11 cellular contexts compared by ENCODE assay signal in genomic region chr3:71537211-71537611, GRCh38. TPM values are rescaled to one million over a fixed set of nuclear protein-coding genes. Genes with fewer than 3 reads are reported as not detected.
DNase-seq lines count a peak whose midpoint lies in the region; ATAC-seq, FAIRE-seq and TF ChIP-seq lines count a peak whose summit lies in the region.
"Had no signal": no experiment of that assay in that cellular context is flagged by ENCODE, and none has a peak within 500 bp of the region (broad histone marks: within the 10 kb centered on the region; RNA-seq: fewer than 3 reads in every experiment).

No MANE protein-coding gene starts in this region.

- FAIRE-seq in K562 (lab: Jason Lieb, UNC) (no peak), keratinocyte (lab: Jason Lieb, UNC) (peak; percentile 87)
- FAIRE-seq: GM12878 had no signal

- H3K9me1 ChIP-seq in K562 (ENCODE audit: control insufficient read depth, insufficient read depth, low read length), result no peaks in the 10 kb centered on the region
- no peaks in the 10 kb centered on the region for H3K9me1 ChIP-seq in keratinocyte (ENCODE audit: control insufficient read depth, extremely low read depth, insufficient read depth, low read length)

- no peak overlapping the region for H3K27ac ChIP-seq in heart right ventricle
- H3K27ac ChIP-seq in right atrium auricular region, result no peak overlapping the region
- H3K27ac ChIP-seq in K562 (ENCODE audit: extremely low read depth, low read depth, low read length), result no peak overlapping the region
- H3K27ac ChIP-seq in keratinocyte (ENCODE audit: control insufficient read depth, insufficient read depth, low read length), result peak overlapping the region; percentile 23
- no peak overlapping the region for H3K27ac ChIP-seq in upper lobe of right lung

- H4K20me1 ChIP-seq in K562 (replicated peaks; ENCODE audit: control insufficient read depth, insufficient read depth, low read length) (no peaks in the 10 kb centered on the region), keratinocyte (ENCODE audit: control insufficient read depth, extremely low read depth, insufficient read depth, low read length) (no peaks in the 10 kb centered on the region)

- H3K36me3 ChIP-seq in heart right ventricle (no peaks in the 10 kb centered on the region), right atrium auricular region (no peaks in the 10 kb centered on the region), K562 (ENCODE audit: control insufficient read depth, insufficient read depth, low read length) (no peaks in the 10 kb centered on the region), keratinocyte (ENCODE audit: control insufficient read depth in 2 of 2, extremely low read depth in 1 of 2, insufficient read depth in 2 of 2, low read length in 2 of 2) (no peaks in the 10 kb centered on the region), upper lobe of right lung (no peaks in the 10 kb centered on the region)

- H2AFZ ChIP-seq in K562 (ENCODE audit: low read depth, low read length) (no peak overlapping the region), keratinocyte (ENCODE audit: control insufficient read depth, low read length) (peak overlapping the region; percentile 2)

- dilution Hi-C loops in keratinocyte (cut with MboI; ENCODE audit: extremely low pct_ligation_motif_present, low sequenced_read_pairs), result no loop called here

- in situ Hi-C loops in K562 (cut with MboI), result no loop called here

- POLR2A ChIA-PET in K562 (lab: Yijun Ruan, JAX), result no interaction called here

- no peaks in the 10 kb centered on the region for H3K79me2 ChIP-seq in K562 (ENCODE audit: control insufficient read depth, insufficient read depth, low read length)
- no peaks in the 10 kb centered on the region for H3K79me2 ChIP-seq in keratinocyte (ENCODE audit: control insufficient read depth, insufficient read depth, low read length)

- WGBS in heart right ventricle, 2 donors, result 85 to 89% methylated on average over 7 of the region's 7 CpGs
- 66% methylated on average over 6 of the region's 7 CpGs for WGBS in K562 (ENCODE audit: insufficient coverage, low coverage, missing lambda C conversion rate)

- H3K9ac ChIP-seq in K562 (ENCODE audit: insufficient read depth in 1 of 2, low read depth in 2 of 2, low read length in 2 of 2) (no peak overlapping the region), keratinocyte (ENCODE audit: control insufficient read depth, extremely low read depth, insufficient read depth, low read length) (no peak overlapping the region)

- TF ChIP-seq CTCF in heart right ventricle (IDR thresholded peaks at IDR 0.05) (no peak), right atrium auricular region (IDR thresholded peaks at IDR 0.05) (no peak), K562 (IDR thresholded peaks at IDR 0.05 in 2 of 3, conservative IDR thresholded peaks at IDR 0.05 in 1 of 3; ENCODE audit: insufficient read depth in 2 of 3, low read depth in 1 of 3, low read length in 3 of 3) (no peak), keratinocyte (optimal IDR thresholded peaks at IDR 0.05 in 1 of 3, IDR thresholded peaks at IDR 0.05 in 1 of 3, conservative IDR thresholded peaks at IDR 0.05 in 1 of 3; ENCODE audit: extremely low read depth in 1 of 3, insufficient read depth in 2 of 3, low read length in 3 of 3) (no peak), upper lobe of right lung (IDR thresholded peaks at IDR 0.05) (no peak)

- no peak for DNase-seq in heart right ventricle
- no peak for DNase-seq in right atrium auricular region (ENCODE audit: low spot score)
- no peak for DNase-seq in K562 (ENCODE audit: extremely low read depth in 1 of 4, low spot score in 3 of 4)
- no peak for DNase-seq in keratinocyte (ENCODE audit: low read depth, low spot score)
- no peak for DNase-seq in upper lobe of right lung
- DNase-seq in stimulated activated CD4-positive, alpha-beta T cell treated with anti-CD3 and anti-CD28 coated beads, Interleukin-15, amount 100 ng/mL, for 24 hours, result no peak
- DNase-seq in KG1 (lab: John Stamatoyannopoulos, UW), result no peak
- DNase-seq: activated effector memory CD4-positive, alpha-beta T cell treated with Interleukin-2 at 50 U/mL for 16 hours; erythroblast had no signal

- H3K9me3 ChIP-seq in heart right ventricle (no peaks in the 10 kb centered on the region), right atrium auricular region (no peaks in the 10 kb centered on the region), K562 (replicated peaks; ENCODE audit: control insufficient read depth, insufficient read depth, low read depth, low read length) (no peaks in the 10 kb centered on the region), keratinocyte (ENCODE audit: control insufficient read depth, low read depth, low read length) (no peaks in the 10 kb centered on the region), upper lobe of right lung (no peaks in the 10 kb centered on the region)

- ATAC-seq in heart right ventricle (peak in 5 of 8 donors; percentile 31 to 58 (median 49)), K562 (no peak; the same call in 2 of the 3 replicates), upper lobe of right lung (peak; percentile 29), GM18505 (IDR thresholded peaks at IDR 0.05; ENCODE audit: unreplicated experiment) (no peak)
- ATAC-seq: GM12878 had no signal

- H3K27me3 ChIP-seq in heart right ventricle (no peaks in the 10 kb centered on the region), right atrium auricular region (no peaks in the 10 kb centered on the region), K562 (ENCODE audit: control insufficient read depth in 2 of 2, insufficient read depth in 2 of 2, low read length in 2 of 2) (no peaks in the 10 kb centered on the region), keratinocyte (ENCODE audit: control insufficient read depth, extremely low read depth, insufficient read depth, low read length) (no peaks in the 10 kb centered on the region), upper lobe of right lung (no peaks in the 10 kb centered on the region)

- peaks cover 2 to 48% (median 20%) of the 10 kb centered on the region in 9 donors for H3K4me1 ChIP-seq in heart right ventricle
- H3K4me1 ChIP-seq in right atrium auricular region, result peaks cover 0 to 18% of the 10 kb centered on the region in 2 donors
- peaks cover 0 to 20% of the 10 kb centered on the region in 2 experiments; a peak in 3 of 5 replicates for H3K4me1 ChIP-seq in K562 (replicated peaks in 1 of 2; ENCODE audit: control insufficient read depth in 2 of 2, insufficient read depth in 2 of 2, low read length in 2 of 2)
- peaks cover 41% of the 10 kb centered on the region for H3K4me1 ChIP-seq in keratinocyte (ENCODE audit: control insufficient read depth, extremely low read depth, insufficient read depth, low read length)
- peaks cover 37% of the 10 kb centered on the region for H3K4me1 ChIP-seq in upper lobe of right lung

- CTCF ChIA-PET in K562 (lab: Yijun Ruan, JAX; ENCODE audit: low intra/inter-chr PET ratio), result no interaction called here

- BruUV-seq in K562 (replicated peaks; lab: Mats Ljungman, UMichigan), result no TSS peak

- H3K4me2 ChIP-seq in K562 (ENCODE audit: insufficient read depth, low read length) (no peak overlapping the region), keratinocyte (ENCODE audit: control insufficient read depth, extremely low read depth, insufficient read depth, low read depth, low read length) (peak overlapping the region; percentile 55)

- no peak overlapping the region for H3K4me3 ChIP-seq in heart right ventricle
- H3K4me3 ChIP-seq in right atrium auricular region, result no peak overlapping the region
- H3K4me3 ChIP-seq in K562, result no peak overlapping the region
- H3K4me3 ChIP-seq in keratinocyte (ENCODE audit: control insufficient read depth in 2 of 3, extremely low read depth in 1 of 3, insufficient read depth in 2 of 3, low read depth in 1 of 3, low read length in 3 of 3), result peak overlapping the region in 1 of 3 experiments; percentile 1
- H3K4me3 ChIP-seq in upper lobe of right lung, result no peak overlapping the region
- H3K4me3 ChIP-seq: GM12878 had no signal

- no peak for TF ChIP-seq EP300 in K562 (IDR thresholded peaks at IDR 0.05; ENCODE audit: low read length)

- no peak for TF ChIP-seq RAD21 in K562 (CRISPR knock-in tag; conservative IDR thresholded peaks at IDR 0.05 in 1 of 2, IDR thresholded peaks at IDR 0.05 in 1 of 2)

- TF ChIP-seq POLR2A in K562 (conservative IDR thresholded peaks at IDR 0.05) (no peak), GM18505 (IDR thresholded peaks at IDR 0.05; ENCODE audit: borderline replicate concordance, extremely low read depth, insufficient read depth, insufficient read length) (no peak)

- intact Hi-C loops in heart right ventricle (cut with DNase I), result no loop called here
- intact Hi-C loops in K562 (cut with micrococcal nuclease), result no loop called here
- intact Hi-C loops in upper lobe of right lung (cut with DNase I), result no loop called here

RNA-seq across cellular contexts. Expression of gene FOXP1, which starts 46.3 kb away (rescaled TPM):
- total RNA-seq in heart right ventricle, result 10 to 100 TPM; 36.1 to 56.0 (median 46.1) TPM
- polyA plus RNA-seq in heart right ventricle, result 10 to 100 TPM in 1 of 2 donors, 1 to 10 TPM in 1; 4.8 to 26.0 TPM
- total RNA-seq in right atrium auricular region, result 10 to 100 TPM; 39.2 to 59.0 TPM
- 73.6 and 125 TPM in 2 replicates for total RNA-seq in K562 (2011; cell fraction: chromatin; rRNA removed; ENCODE audit: low replicate concordance)
- total RNA-seq in K562 (2011; cell fraction: nucleolus; rRNA removed), result 34.0 and 46.2 TPM in 2 replicates
- 82.5 and 144 TPM in 2 replicates for total RNA-seq in K562 (2011; cell fraction: nucleoplasm; rRNA removed)
- 13.7 and 15.2 TPM in 2 replicates for total RNA-seq in K562 (2014; rRNA removed)
- total RNA-seq in K562 (2014; rRNA removed; fragmentation: Illumina TruSeq; extraction: Trizol), result 22.1 and 23.0 TPM in 2 replicates
- 34.5 and 35.1 TPM in 2 replicates for total RNA-seq in K562 (2015; rRNA removed; fragmentation: Illumina TruSeq; extraction: Trizol)
- total RNA-seq in K562 (2021), result 26.2 and 29.4 TPM in 2 replicates
- polyA plus RNA-seq in K562 (2011; rRNA removed), result 8.9 and 10.5 TPM in 2 replicates
- polyA plus RNA-seq in K562 (2011; cell fraction: cytosol; rRNA removed), result 5.1 and 8.3 TPM in 2 replicates
- polyA plus RNA-seq in K562 (2011; cell fraction: nucleus; rRNA removed), result 14.3 and 20.7 TPM in 2 replicates
- 14.7 and 17.1 TPM in 2 replicates for polyA plus RNA-seq in K562 (2012)
- 10.7 TPM in 2 replicates for polyA plus RNA-seq in K562 (2014; fragmentation: Illumina TruSeq; extraction: Trizol)
- 10 to 100 TPM in 1 of 2 experiments, 1 to 10 TPM in 1; 7.7 to 13.8 TPM for polyA plus RNA-seq in K562 (2014; fragmentation: Nextera tagmentation; extraction: Ambion mirVana)
- polyA plus RNA-seq in K562 (2014; rRNA removed), result 6.1 and 8.0 TPM in 2 replicates
- polyA minus RNA-seq in K562 (2011; rRNA and poly(A)+ RNA removed), result 46.8 and 48.2 TPM in 2 replicates
- polyA minus RNA-seq in K562 (2011; cell fraction: cytosol; rRNA and poly(A)+ RNA removed), result 14.1 and 24.0 TPM in 2 replicates
- 54.0 and 77.8 TPM in 2 replicates for polyA minus RNA-seq in K562 (2011; cell fraction: nucleus; rRNA and poly(A)+ RNA removed)
- 6.2 to 27.3 TPM (median 14.6 TPM) in 3 replicates for polyA plus RNA-seq in keratinocyte
- polyA plus RNA-seq in keratinocyte (2011; ENCODE audit: low read depth), result 22.8 TPM
- 6.8 and 8.3 TPM in 2 replicates for polyA plus RNA-seq in keratinocyte (2011; cell fraction: cytosol; rRNA removed)
- polyA plus RNA-seq in keratinocyte (2011; cell fraction: nucleus; rRNA removed), result 10.6 and 11.1 TPM in 2 replicates
- polyA plus RNA-seq in keratinocyte (2012; ENCODE audit: low replicate concordance), result 8.2 and 18.3 TPM in 2 replicates
- 42.3 to 72.2 TPM (median 54.6 TPM) in 3 replicates for polyA minus RNA-seq in keratinocyte
- 27.4 TPM for polyA minus RNA-seq in keratinocyte (2011; cell fraction: cytosol; rRNA and poly(A)+ RNA removed)
- 32.2 and 47.0 TPM in 2 replicates for polyA minus RNA-seq in keratinocyte (2011; cell fraction: nucleus; rRNA and poly(A)+ RNA removed)
- total RNA-seq in upper lobe of right lung, result 140 TPM

Comparison
In these comparisons a context has a peak if more than half of its experiments do, and no peak if none do; other contexts are left out.
1. ATAC-seq: peak in heart right ventricle (5 of 8) and upper lobe of right lung (single experiment); none in K562 (single experiment) and GM18505 (single experiment).